In genomic region chr21:42218836-42219605, GRCh38 we compare ENCODE assay signal across 9 cellular contexts. TPM values are rescaled to one million over a fixed set of nuclear protein-coding genes. Genes with fewer than 3 reads are reported as not detected.
DNase-seq lines count a peak whose midpoint lies in the region; ATAC-seq and TF ChIP-seq lines count a peak whose summit lies in the region.
"Had no signal": no experiment of that assay in that cellular context is flagged by ENCODE, and none has a peak within 500 bp of the region (broad histone marks: within the 10 kb centered on the region; RNA-seq: fewer than 3 reads in every experiment).

Gene ABCG1, plus strand, starts transcription at chr21:42219140. Its CDS starts 123 bp downstream, at chr21:42219263.

- H3K27ac Mint-ChIP-seq in Calu3 (ENCODE audit: unreplicated experiment), result no peak within 1 kb of the TSS

- no peaks in the 10 kb centered on the region for H3K36me3 ChIP-seq in ectodermal cell (ENCODE audit: control insufficient read depth, insufficient read depth, low read length)

- WGBS in ectodermal cell, 2 experiments, result 1% methylated on average over 83 of the region's 83 CpGs

- CTCF ChIA-PET in Calu3 (lab: Charles Lee), result interaction anchor here (1.4 kb wide), 1 partner anchor 61 kb away, joined by 5 read pairs; no protein-coding TSS in a partner anchor

- H3K9me3 ChIP-seq in ectodermal cell (ENCODE audit: control insufficient read depth, low read length), result no peaks in the 10 kb centered on the region

- no peaks in the 10 kb centered on the region for H3K4me1 ChIP-seq in ectodermal cell (ENCODE audit: control insufficient read depth, insufficient read depth, low read length)

- no peak within 1 kb of the TSS for H3K27ac ChIP-seq in ectodermal cell (ENCODE audit: insufficient read depth, low read depth, low read length, poor library complexity, severe bottlenecking)

- H3K4me3 Mint-ChIP-seq in Calu3 (ENCODE audit: low read depth, unreplicated experiment), result peak within 1 kb of the TSS; percentile 78

- H3K4me1 Mint-ChIP-seq in Calu3 (ENCODE audit: low read depth, unreplicated experiment), result peaks cover 9% of the 10 kb centered on the region

- H3K4me3 ChIP-seq in ectodermal cell (ENCODE audit: insufficient read depth, low read depth, low read length), result peak within 1 kb of the TSS; percentile 38

- TF ChIP-seq CTCF in Calu3 (IDR thresholded peaks at IDR 0.05; ENCODE audit: unreplicated experiment), result no peak

- no peak for ATAC-seq in GM21717 (IDR thresholded peaks at IDR 0.05; ENCODE audit: unreplicated experiment)

- intact Hi-C loops in Calu3 (cut with micrococcal nuclease; ENCODE audit: unreplicated experiment), result no loop called here

- BruUV-seq in Calu3 (replicated peaks; lab: Mats Ljungman, UMichigan), result no TSS peak

- peaks cover 5% of the 10 kb centered on the region for H3K36me3 Mint-ChIP-seq in Calu3 (ENCODE audit: insufficient read depth, unreplicated experiment)

- H3K27me3 Mint-ChIP-seq in Calu3 (ENCODE audit: unreplicated experiment), result peaks cover 63% of the 10 kb centered on the region

- H3K9me3 Mint-ChIP-seq in Calu3 (ENCODE audit: low read depth, unreplicated experiment), result no peaks in the 10 kb centered on the region

- peaks cover 70% of the 10 kb centered on the region for H3K27me3 ChIP-seq in ectodermal cell (ENCODE audit: control insufficient read depth, insufficient read depth, low read length, poor library complexity, severe bottlenecking)

- DNase-seq in Calu3, result peak; percentile 24
- DNase-seq in LoVo (ENCODE audit: low spot score), result peak; percentile 32
- peak; percentile 36 to 44 for DNase-seq in activated CD4-positive, alpha-beta T cell treated with anti-CD3 and anti-CD28 coated beads for 4 hours
- peak; percentile 41 to 77 for DNase-seq in lung microvascular endothelial cell (ENCODE audit: low read depth in 2 of 2)
- DNase-seq in stimulated activated naive CD4-positive, alpha-beta T cell treated with Interleukin-2 at 50 U/mL for 16 hours (lab: John Stamatoyannopoulos, UW), result peak; percentile 32
- DNase-seq in HK-2 (ENCODE audit: unreplicated experiment), result no peak

RNA-seq across cellular contexts. Expression of gene ABCG1, which starts in this region (rescaled TPM):
- 0.19 and 0.29 TPM in 2 replicates for total RNA-seq in Calu3 (2022)
- polyA plus RNA-seq in ectodermal cell (2013, experiment 1 of 4), result 1.1 TPM
- polyA plus RNA-seq in ectodermal cell (2013, experiment 2 of 4), result 1.0 TPM
- 0.48 TPM for polyA plus RNA-seq in ectodermal cell (2013, experiment 3 of 4)
- 0.57 TPM for polyA plus RNA-seq in ectodermal cell (2013, experiment 4 of 4)
- total RNA-seq in lung microvascular endothelial cell, result 76.9 and 156 TPM in 2 replicates
- total RNA-seq: LHCN-M2 had no signal

Comparison
In these comparisons a context has a peak if more than half of its experiments do, and no peak if none do; other contexts are left out.
1. RNA of gene ABCG1 (total RNA-seq): 76.9 to 156 TPM in lung microvascular endothelial cell; 0.19 to 0.29 TPM in Calu3; every median in the first group is over 10 times any median in the second.
2. Peak in DNase-seq in Calu3; RNA of the gene not detected or under 1 TPM.